In the genomic region with DNA sequence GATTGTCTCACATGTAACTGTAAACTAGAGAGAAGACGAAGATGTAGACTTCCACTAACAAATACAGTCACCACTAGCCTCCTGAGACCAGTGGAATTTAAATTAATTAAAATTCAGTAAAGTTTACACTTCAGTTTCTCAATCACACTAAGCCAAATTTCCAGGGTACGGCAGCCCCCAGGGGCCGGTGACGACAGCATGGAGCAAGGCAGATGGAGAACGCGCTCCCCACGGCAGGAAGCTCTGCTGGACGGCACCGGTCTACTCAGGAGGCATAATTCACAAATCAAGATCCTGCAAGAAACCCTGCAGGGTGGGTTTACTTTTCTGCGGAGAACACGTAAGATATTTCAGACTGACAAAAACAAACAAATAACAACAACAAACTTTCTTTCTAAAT, we compare ENCODE assay signal across 2 cellular contexts.
TF ChIP-seq lines count a peak whose summit lies in the region.

No MANE protein-coding gene starts in this region.

TF ChIP-seq in WTC11, 78 proteins besides CTCF, POLR2A, EP300 and RAD21 (continued from another document):
- TF ChIP-seq, protein P1, sequence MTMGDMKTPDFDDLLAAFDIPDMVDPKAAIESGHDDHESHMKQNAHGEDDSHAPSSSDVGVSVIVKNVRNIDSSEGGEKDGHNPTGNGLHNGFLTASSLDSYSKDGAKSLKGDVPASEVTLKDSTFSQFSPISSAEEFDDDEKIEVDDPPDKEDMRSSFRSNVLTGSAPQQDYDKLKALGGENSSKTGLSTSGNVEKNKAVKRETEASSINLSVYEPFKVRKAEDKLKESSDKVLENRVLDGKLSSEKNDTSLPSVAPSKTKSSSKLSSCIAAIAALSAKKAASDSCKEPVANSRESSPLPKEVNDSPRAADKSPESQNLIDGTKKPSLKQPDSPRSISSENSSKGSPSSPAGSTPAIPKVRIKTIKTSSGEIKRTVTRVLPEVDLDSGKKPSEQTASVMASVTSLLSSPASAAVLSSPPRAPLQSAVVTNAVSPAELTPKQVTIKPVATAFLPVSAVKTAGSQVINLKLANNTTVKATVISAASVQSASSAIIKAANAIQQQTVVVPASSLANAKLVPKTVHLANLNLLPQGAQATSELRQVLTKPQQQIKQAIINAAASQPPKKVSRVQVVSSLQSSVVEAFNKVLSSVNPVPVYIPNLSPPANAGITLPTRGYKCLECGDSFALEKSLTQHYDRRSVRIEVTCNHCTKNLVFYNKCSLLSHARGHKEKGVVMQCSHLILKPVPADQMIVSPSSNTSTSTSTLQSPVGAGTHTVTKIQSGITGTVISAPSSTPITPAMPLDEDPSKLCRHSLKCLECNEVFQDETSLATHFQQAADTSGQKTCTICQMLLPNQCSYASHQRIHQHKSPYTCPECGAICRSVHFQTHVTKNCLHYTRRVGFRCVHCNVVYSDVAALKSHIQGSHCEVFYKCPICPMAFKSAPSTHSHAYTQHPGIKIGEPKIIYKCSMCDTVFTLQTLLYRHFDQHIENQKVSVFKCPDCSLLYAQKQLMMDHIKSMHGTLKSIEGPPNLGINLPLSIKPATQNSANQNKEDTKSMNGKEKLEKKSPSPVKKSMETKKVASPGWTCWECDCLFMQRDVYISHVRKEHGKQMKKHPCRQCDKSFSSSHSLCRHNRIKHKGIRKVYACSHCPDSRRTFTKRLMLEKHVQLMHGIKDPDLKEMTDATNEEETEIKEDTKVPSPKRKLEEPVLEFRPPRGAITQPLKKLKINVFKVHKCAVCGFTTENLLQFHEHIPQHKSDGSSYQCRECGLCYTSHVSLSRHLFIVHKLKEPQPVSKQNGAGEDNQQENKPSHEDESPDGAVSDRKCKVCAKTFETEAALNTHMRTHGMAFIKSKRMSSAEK (CRISPR knock-in tag; IDR thresholded peaks at IDR 0.05; ENCODE audit: borderline replicate concordance): no peak
- TF ChIP-seq, protein P2, sequence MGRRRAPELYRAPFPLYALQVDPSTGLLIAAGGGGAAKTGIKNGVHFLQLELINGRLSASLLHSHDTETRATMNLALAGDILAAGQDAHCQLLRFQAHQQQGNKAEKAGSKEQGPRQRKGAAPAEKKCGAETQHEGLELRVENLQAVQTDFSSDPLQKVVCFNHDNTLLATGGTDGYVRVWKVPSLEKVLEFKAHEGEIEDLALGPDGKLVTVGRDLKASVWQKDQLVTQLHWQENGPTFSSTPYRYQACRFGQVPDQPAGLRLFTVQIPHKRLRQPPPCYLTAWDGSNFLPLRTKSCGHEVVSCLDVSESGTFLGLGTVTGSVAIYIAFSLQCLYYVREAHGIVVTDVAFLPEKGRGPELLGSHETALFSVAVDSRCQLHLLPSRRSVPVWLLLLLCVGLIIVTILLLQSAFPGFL (CRISPR knock-in tag; IDR thresholded peaks at IDR 0.05; ENCODE audit: borderline replicate concordance): no peak
- TF ChIP-seq MYBL2 (CRISPR knock-in tag; IDR thresholded peaks at IDR 0.05) (no peak), TCF7 (CRISPR knock-in tag; IDR thresholded peaks at IDR 0.05; ENCODE audit: low read depth) (no peak), KAT7 (CRISPR knock-in tag; IDR thresholded peaks at IDR 0.05; ENCODE audit: borderline replicate concordance) (no peak)

TF ChIP-seq in HepG2, 621 proteins besides CTCF, POLR2A, EP300 and RAD21 (continued from another document):
- TF ChIP-seq, protein P3, sequence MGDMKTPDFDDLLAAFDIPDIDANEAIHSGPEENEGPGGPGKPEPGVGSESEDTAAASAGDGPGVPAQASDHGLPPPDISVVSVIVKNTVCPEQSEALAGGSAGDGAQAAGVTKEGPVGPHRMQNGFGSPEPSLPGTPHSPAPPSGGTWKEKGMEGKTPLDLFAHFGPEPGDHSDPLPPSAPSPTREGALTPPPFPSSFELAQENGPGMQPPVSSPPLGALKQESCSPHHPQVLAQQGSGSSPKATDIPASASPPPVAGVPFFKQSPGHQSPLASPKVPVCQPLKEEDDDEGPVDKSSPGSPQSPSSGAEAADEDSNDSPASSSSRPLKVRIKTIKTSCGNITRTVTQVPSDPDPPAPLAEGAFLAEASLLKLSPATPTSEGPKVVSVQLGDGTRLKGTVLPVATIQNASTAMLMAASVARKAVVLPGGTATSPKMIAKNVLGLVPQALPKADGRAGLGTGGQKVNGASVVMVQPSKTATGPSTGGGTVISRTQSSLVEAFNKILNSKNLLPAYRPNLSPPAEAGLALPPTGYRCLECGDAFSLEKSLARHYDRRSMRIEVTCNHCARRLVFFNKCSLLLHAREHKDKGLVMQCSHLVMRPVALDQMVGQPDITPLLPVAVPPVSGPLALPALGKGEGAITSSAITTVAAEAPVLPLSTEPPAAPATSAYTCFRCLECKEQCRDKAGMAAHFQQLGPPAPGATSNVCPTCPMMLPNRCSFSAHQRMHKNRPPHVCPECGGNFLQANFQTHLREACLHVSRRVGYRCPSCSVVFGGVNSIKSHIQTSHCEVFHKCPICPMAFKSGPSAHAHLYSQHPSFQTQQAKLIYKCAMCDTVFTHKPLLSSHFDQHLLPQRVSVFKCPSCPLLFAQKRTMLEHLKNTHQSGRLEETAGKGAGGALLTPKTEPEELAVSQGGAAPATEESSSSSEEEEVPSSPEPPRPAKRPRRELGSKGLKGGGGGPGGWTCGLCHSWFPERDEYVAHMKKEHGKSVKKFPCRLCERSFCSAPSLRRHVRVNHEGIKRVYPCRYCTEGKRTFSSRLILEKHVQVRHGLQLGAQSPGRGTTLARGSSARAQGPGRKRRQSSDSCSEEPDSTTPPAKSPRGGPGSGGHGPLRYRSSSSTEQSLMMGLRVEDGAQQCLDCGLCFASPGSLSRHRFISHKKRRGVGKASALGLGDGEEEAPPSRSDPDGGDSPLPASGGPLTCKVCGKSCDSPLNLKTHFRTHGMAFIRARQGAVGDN (CRISPR knock-in tag; IDR thresholded peaks at IDR 0.05): no peak
- TF ChIP-seq, protein P4, sequence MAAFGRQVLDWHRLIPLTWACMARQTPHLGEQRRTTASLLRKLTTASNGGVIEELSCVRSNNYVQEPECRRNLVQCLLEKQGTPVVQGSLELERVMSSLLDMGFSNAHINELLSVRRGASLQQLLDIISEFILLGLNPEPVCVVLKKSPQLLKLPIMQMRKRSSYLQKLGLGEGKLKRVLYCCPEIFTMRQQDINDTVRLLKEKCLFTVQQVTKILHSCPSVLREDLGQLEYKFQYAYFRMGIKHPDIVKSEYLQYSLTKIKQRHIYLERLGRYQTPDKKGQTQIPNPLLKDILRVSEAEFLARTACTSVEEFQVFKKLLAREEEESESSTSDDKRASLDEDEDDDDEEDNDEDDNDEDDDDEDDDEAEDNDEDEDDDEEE (CRISPR knock-in tag; IDR thresholded peaks at IDR 0.05): no peak
- TF ChIP-seq, protein P5, sequence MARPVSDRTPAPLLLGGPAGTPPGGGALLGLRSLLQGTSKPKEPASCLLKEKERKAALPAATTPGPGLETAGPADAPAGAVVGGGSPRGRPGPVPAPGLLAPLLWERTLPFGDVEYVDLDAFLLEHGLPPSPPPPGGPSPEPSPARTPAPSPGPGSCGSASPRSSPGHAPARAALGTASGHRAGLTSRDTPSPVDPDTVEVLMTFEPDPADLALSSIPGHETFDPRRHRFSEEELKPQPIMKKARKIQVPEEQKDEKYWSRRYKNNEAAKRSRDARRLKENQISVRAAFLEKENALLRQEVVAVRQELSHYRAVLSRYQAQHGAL (CRISPR knock-in tag; IDR thresholded peaks at IDR 0.05; ENCODE audit: not compliant biosample characterization): no peak
- TF ChIP-seq POLR2G (IDR thresholded peaks at IDR 0.05; ENCODE audit: low read depth, low read length) (no peak), ZNF589 (CRISPR knock-in tag; conservative IDR thresholded peaks at IDR 0.05) (no peak), KDM2A (CRISPR knock-in tag; IDR thresholded peaks at IDR 0.05; ENCODE audit: borderline replicate concordance, low read depth) (no peak), ZNF20 (CRISPR knock-in tag; IDR thresholded peaks at IDR 0.05) (no peak)
